In genomic region chr3:134313839-134314587, GRCh38 we compare ENCODE assay signal across 10 cellular contexts.
A peak's percentile ranks its signal among the peaks of the same experiment; 100 is the strongest.
DNase-seq lines count a peak whose midpoint lies in the region; ATAC-seq and TF ChIP-seq lines count a peak whose summit lies in the region.
"Had no signal": no experiment of that assay in that cellular context is flagged by ENCODE, and none has a peak within 500 bp of the region (broad histone marks: within the 10 kb centered on the region; RNA-seq: fewer than 3 reads in every experiment).

No MANE protein-coding gene starts in this region.

- ATAC-seq in effector memory CD8-positive, alpha-beta T cell (replicated peaks) = no peak

- peak overlapping the region; percentile 63 for H2BK12ac ChIP-seq in neuronal stem cell (ENCODE audit: low read length)

- DNase-seq in fibroblast of mammary gland (ENCODE audit: low read depth) = peak; percentile 48
- no peak for DNase-seq in neuronal stem cell (ENCODE audit: low spot score)
- no peak for DNase-seq in occipital lobe (lab: John Stamatoyannopoulos, UW)
- DNase-seq in effector memory CD8-positive, alpha-beta T cell = no peak
- no peak for DNase-seq in SK-N-DZ (ENCODE audit: low spot score)
- DNase-seq in HK-2 (ENCODE audit: unreplicated experiment) = no peak
- DNase-seq: T1000 had no signal

- H3K9me3 Mint-ChIP-seq in effector memory CD8-positive, alpha-beta T cell = no peaks in the 10 kb centered on the region

- H3K36me3 ChIP-seq in ACC112 (ENCODE audit: insufficient read depth, low read length) (no peaks in the 10 kb centered on the region), neuronal stem cell (replicated peaks in 1 of 2; ENCODE audit: control insufficient read depth in 2 of 2, insufficient read depth in 2 of 2, low read length in 2 of 2) (no peaks in the 10 kb centered on the region)
- H3K36me3 ChIP-seq: BLaER1 had no signal

- peaks cover 0 to 2% of the 10 kb centered on the region in 2 donors for H3K4me1 Mint-ChIP-seq in effector memory CD8-positive, alpha-beta T cell (ENCODE audit: low read depth in 2 of 2)

- peak overlapping the region; percentile 26 for H3K14ac ChIP-seq in neuronal stem cell (ENCODE audit: low read length)

- H3K27me3 ChIP-seq in ACC112 (ENCODE audit: insufficient read depth, low read length) = no peaks in the 10 kb centered on the region
- no peaks in the 10 kb centered on the region for H3K27me3 ChIP-seq in neuronal stem cell (ENCODE audit: control insufficient read depth in 3 of 3, insufficient read depth in 3 of 3, low read depth in 1 of 3, low read length in 3 of 3)

- peak overlapping the region; percentile 97 for H3K18ac ChIP-seq in neuronal stem cell (ENCODE audit: low read length)

- no peak overlapping the region for H4K91ac ChIP-seq in neuronal stem cell (ENCODE audit: low read depth, low read length, poor library complexity)

- WGBS in neuronal stem cell (ENCODE audit: extremely low coverage in 2 of 2, insufficient read length in 2 of 2, insufficient replicate concordance in 1 of 2), 2 donors = no CpG with 5 or more reads among the region's 11 CpGs

- H3K27ac Mint-ChIP-seq in effector memory CD8-positive, alpha-beta T cell = no peak overlapping the region

- no peak for TF ChIP-seq CTCF in WI38 (IDR thresholded peaks at IDR 0.05; ENCODE audit: low read depth, low read length)
- TF ChIP-seq CTCF in fibroblast of mammary gland (conservative IDR thresholded peaks at IDR 0.05; ENCODE audit: control insufficient read depth, insufficient read depth, low read depth, low read length) = no peak

- peak overlapping the region; percentile 96 for H3K9ac ChIP-seq in neuronal stem cell (ENCODE audit: low read depth, low read length, poor library complexity)
- H3K9ac ChIP-seq: BLaER1 had no signal

- peak overlapping the region; percentile 5 for H2AFZ ChIP-seq in ACC112 (ENCODE audit: low read length, unreplicated experiment)
- H2AFZ ChIP-seq in neuronal stem cell (ENCODE audit: low read length) = peak overlapping the region; percentile 76

- H3K9me3 ChIP-seq in neuronal stem cell (replicated peaks in 1 of 2; ENCODE audit: control insufficient read depth in 2 of 2, insufficient read depth in 1 of 2, low read depth in 1 of 2, low read length in 2 of 2) = no peaks in the 10 kb centered on the region
- H3K9me3 ChIP-seq: BLaER1 had no signal

- H3K27me3 Mint-ChIP-seq in effector memory CD8-positive, alpha-beta T cell = peaks cover 23 to 57% of the 10 kb centered on the region in 2 donors

- peak overlapping the region; percentile 81 for H3K4me2 ChIP-seq in neuronal stem cell (ENCODE audit: insufficient read depth, low read length, poor library complexity, severe bottlenecking)
- H3K4me2 ChIP-seq: BLaER1 had no signal

- peak overlapping the region in 1 of 2 donors; percentile 70 for H3K4me3 Mint-ChIP-seq in effector memory CD8-positive, alpha-beta T cell

- H3K4me1 ChIP-seq in ACC112 (ENCODE audit: control insufficient read depth, insufficient read depth, low read length, unreplicated experiment) = peaks cover 87% of the 10 kb centered on the region
- H3K4me1 ChIP-seq in neuronal stem cell (ENCODE audit: control insufficient read depth in 2 of 2, insufficient read depth in 1 of 2, low read depth in 1 of 2, low read length in 2 of 2) = peaks cover 16 to 25% of the 10 kb centered on the region in 2 donors

- peak overlapping the region; percentile 95 for H3K27ac ChIP-seq in ACC112 (ENCODE audit: low read depth, low read length)
- H3K27ac ChIP-seq in neuronal stem cell (replicated peaks; ENCODE audit: low read length) = peak overlapping the region; percentile 73
- H3K27ac ChIP-seq: BLaER1 had no signal

- H3K4me3 ChIP-seq in ACC112 (ENCODE audit: low read depth, low read length) (peak overlapping the region; percentile 82), WI38 (ENCODE audit: low read depth, low read length) (peak overlapping the region; percentile 57), fibroblast of mammary gland (ENCODE audit: control insufficient read depth, low read depth, low read length) (peak overlapping the region; percentile 44), neuronal stem cell (ENCODE audit: low read length in 2 of 2) (peak overlapping the region in 1 of 2 donors; percentile 80)
- H3K4me3 ChIP-seq: BLaER1 had no signal

- H2AK5ac ChIP-seq in neuronal stem cell (ENCODE audit: low read depth, low read length) = no peak overlapping the region

- H3K36me3 Mint-ChIP-seq in effector memory CD8-positive, alpha-beta T cell (ENCODE audit: insufficient read depth) = no peaks in the 10 kb centered on the region

- no peaks in the 10 kb centered on the region for H3K79me1 ChIP-seq in neuronal stem cell (ENCODE audit: low read depth, low read length)

- H3K23ac ChIP-seq in neuronal stem cell (ENCODE audit: low read depth, low read length, poor library complexity) = no peak overlapping the region

- H2BK120ac ChIP-seq in neuronal stem cell (ENCODE audit: low read depth, low read length) = no peak overlapping the region

- H3K79me2 ChIP-seq in ACC112 (ENCODE audit: control insufficient read depth, insufficient read depth, low read length, unreplicated experiment) = peaks cover 4% of the 10 kb centered on the region

- peak overlapping the region; percentile 78 for H3K4ac ChIP-seq in neuronal stem cell (ENCODE audit: low read length)

- peak overlapping the region; percentile 70 for H4K8ac ChIP-seq in neuronal stem cell (ENCODE audit: low read depth, low read length)

- peak overlapping the region; percentile 30 for H2BK5ac ChIP-seq in neuronal stem cell (ENCODE audit: low read length)

- peak overlapping the region; percentile 77 for H2BK15ac ChIP-seq in neuronal stem cell (ENCODE audit: low read length)
